ENCODE assay signal across 9 cellular contexts in genomic region chr22:42296381-42296853, GRCh38. TPM values are rescaled to one million over a fixed set of nuclear protein-coding genes. Genes with fewer than 3 reads are reported as not detected.
A peak's percentile ranks its signal among the peaks of the same experiment; 100 is the strongest.
DNase-seq lines count a peak whose midpoint lies in the region; ATAC-seq and TF ChIP-seq lines count a peak whose summit lies in the region.
"Had no signal": no experiment of that assay in that cellular context is flagged by ENCODE, and none has a peak within 500 bp of the region (broad histone marks: within the 10 kb centered on the region; RNA-seq: fewer than 3 reads in every experiment).

No MANE protein-coding gene starts in this region.

- peak; percentile 25 for TF ChIP-seq CTCF in GM12873 (IDR thresholded peaks at IDR 0.05; ENCODE audit: insufficient read depth, low read depth, low read length, missing control alignments)

- DNase-seq in NCI-H2081 (lab: John Stamatoyannopoulos, UW): peak; percentile 85 to 91
- peak; percentile 68 for DNase-seq in cerebellum (ENCODE audit: low spot score)
- peak in 55 of 56 donors; percentile 20 to 90 (median 71) for DNase-seq in nucleus accumbens (lab: John Stamatoyannopoulos, UW)
- no peak for DNase-seq in kidney tubule cell (ENCODE audit: low spot score)
- DNase-seq: T-helper 17 cell had no signal

- ATAC-seq in HG03108 (IDR thresholded peaks at IDR 0.05; ENCODE audit: unreplicated experiment) (no peak), GM18519 (IDR thresholded peaks at IDR 0.05; ENCODE audit: low FRiP score, unreplicated experiment) (no peak)
- no peak for ATAC-seq in activated CD4-positive, CD25-positive, alpha-beta regulatory T cell treated with anti-CD3 and anti-CD28 coated beads, Interleukin-2, amount 50 U/mL, for 24 hours
- ATAC-seq: T-helper 17 cell had no signal

RNA-seq across cellular contexts. Expression of gene TCF20, which starts 26.0 kb away (rescaled TPM):
- total RNA-seq in cerebellum: 33.2 TPM
